In the genomic region with DNA sequence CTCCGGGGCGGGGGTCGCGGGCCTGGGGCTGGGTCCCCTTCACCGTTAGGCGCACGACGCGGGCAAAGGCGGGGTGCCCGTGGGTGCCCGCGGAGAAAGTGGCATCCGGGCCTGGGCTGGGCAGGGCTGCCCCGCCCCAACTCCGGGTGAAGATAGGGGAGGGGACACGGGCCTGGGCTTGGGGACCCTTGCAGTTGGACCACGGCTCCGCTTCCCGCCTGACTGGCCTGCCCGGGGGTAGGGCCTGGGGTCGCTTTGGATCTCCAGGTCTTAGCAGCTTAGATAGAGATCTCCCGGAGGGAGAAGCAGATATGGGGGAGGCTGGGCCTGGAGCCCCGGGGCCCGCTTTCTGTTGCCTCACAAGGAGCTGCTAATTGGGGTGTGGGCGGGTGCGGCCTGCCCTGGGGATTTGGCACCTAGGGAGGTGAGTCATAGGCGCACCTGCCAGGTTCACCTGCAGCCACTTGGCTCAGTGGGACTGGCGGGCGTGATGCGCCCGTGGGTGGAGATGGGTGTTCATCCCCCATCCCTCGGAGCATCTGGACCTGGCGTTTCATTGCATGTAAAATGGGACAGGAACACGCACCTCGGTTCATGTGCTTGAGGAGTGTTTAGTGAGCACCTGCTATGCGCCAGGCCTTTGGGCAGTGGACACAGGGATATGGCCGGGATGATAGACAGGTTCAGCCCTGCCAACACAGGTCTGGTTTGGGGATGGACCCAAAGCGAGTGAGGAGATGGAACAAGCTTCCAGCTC, we compare ENCODE assay signal across 8 cellular contexts. TPM values are rescaled to one million over a fixed set of nuclear protein-coding genes. Genes with fewer than 3 reads are reported as not detected.
DNase-seq lines count a peak whose midpoint lies in the region; ATAC-seq and TF ChIP-seq lines count a peak whose summit lies in the region.

No MANE protein-coding gene starts in this region.

- CTCF ChIA-PET in activated CD8-positive, alpha-beta T cell treated with anti-CD3 and anti-CD28 coated beads, Interleukin-2, amount 10 ng/mL, durations not matched to agents 7 days and 5 days (lab: Charles Lee) = interaction anchor here (0.6 to 1.7 kb wide), 7 partner anchors 10 to 139 kb away, joined by 3 to 7 read pairs (median 3); a partner anchor contains a TSS

- TF ChIP-seq CTCF in epithelial cell of proximal tubule (conservative IDR thresholded peaks at IDR 0.05; ENCODE audit: low read depth, low read length) = no peak
- TF ChIP-seq CTCF in osteocyte (IDR thresholded peaks at IDR 0.05) = no peak

- H3K36me3 Mint-ChIP-seq in activated CD8-positive, alpha-beta T cell treated with anti-CD3 and anti-CD28 coated beads, Interleukin-2, amount 10 ng/mL, durations not matched to agents 7 days and 5 days (ENCODE audit: low read depth) = peaks cover 24% of the 10 kb centered on the region
- H3K36me3 Mint-ChIP-seq in osteocyte (ENCODE audit: unreplicated experiment) = peaks cover 7% of the 10 kb centered on the region

- peak overlapping the region; percentile 77 for H3K27ac Mint-ChIP-seq in activated CD8-positive, alpha-beta T cell treated with anti-CD3 and anti-CD28 coated beads, Interleukin-2, amount 10 ng/mL, durations not matched to agents 7 days and 5 days
- H3K27ac Mint-ChIP-seq in osteocyte (ENCODE audit: unreplicated experiment) = peak overlapping the region; percentile 74

- H3K4me3 ChIP-seq in epithelial cell of proximal tubule (ENCODE audit: low read depth, low read length) = peak overlapping the region; percentile 95

- ATAC-seq in activated CD8-positive, alpha-beta T cell treated with anti-CD3 and anti-CD28 coated beads, Interleukin-2, amount 10 ng/mL, durations not matched to agents 7 days and 5 days = peak; percentile 66
- no peak for ATAC-seq in HG02884 (IDR thresholded peaks at IDR 0.05; ENCODE audit: unreplicated experiment)

- peak; percentile 76 for DNase-seq in DMS53 (lab: John Stamatoyannopoulos, UW)
- no peak for DNase-seq in DMS53 treated with DMSO at 0.1 percent for 48 hours (lab: John Stamatoyannopoulos, UW; ENCODE audit: unreplicated experiment)
- peak; percentile 49 for DNase-seq in HPDE6-E6E7 (ENCODE audit: extremely low spot score)
- DNase-seq in activated CD8-positive, alpha-beta T cell treated with anti-CD3 and anti-CD28 coated beads, Interleukin-2, amount 10 ng/mL, durations not matched to agents 7 days and 5 days = peak; percentile 27
- DNase-seq in epithelial cell of proximal tubule (ENCODE audit: low read depth) = no peak
- no peak for DNase-seq in osteocyte (ENCODE audit: extremely low spot score, unreplicated experiment)
- no peak for DNase-seq in HuH-7 (ENCODE audit: low spot score)

- H3K27me3 Mint-ChIP-seq in activated CD8-positive, alpha-beta T cell treated with anti-CD3 and anti-CD28 coated beads, Interleukin-2, amount 10 ng/mL, durations not matched to agents 7 days and 5 days (ENCODE audit: low read depth) = no peaks in the 10 kb centered on the region
- no peaks in the 10 kb centered on the region for H3K27me3 Mint-ChIP-seq in osteocyte (ENCODE audit: unreplicated experiment)

- H3K4me3 Mint-ChIP-seq in activated CD8-positive, alpha-beta T cell treated with anti-CD3 and anti-CD28 coated beads, Interleukin-2, amount 10 ng/mL, durations not matched to agents 7 days and 5 days = peak overlapping the region; percentile 80
- H3K4me3 Mint-ChIP-seq in osteocyte (ENCODE audit: unreplicated experiment) = peak overlapping the region; percentile 80

- POLR2A ChIA-PET in activated CD8-positive, alpha-beta T cell treated with anti-CD3 and anti-CD28 coated beads, Interleukin-2, amount 10 ng/mL, durations not matched to agents 7 days and 5 days (lab: Charles Lee) = interaction anchor here (0.6 to 2.2 kb wide), 4 partner anchors 31 to 879 kb away, joined by 3 to 9 read pairs (median 4); a partner anchor contains a TSS

- H3K9me3 Mint-ChIP-seq in activated CD8-positive, alpha-beta T cell treated with anti-CD3 and anti-CD28 coated beads, Interleukin-2, amount 10 ng/mL, durations not matched to agents 7 days and 5 days (ENCODE audit: insufficient read depth) = no peaks in the 10 kb centered on the region
- H3K9me3 Mint-ChIP-seq in osteocyte (ENCODE audit: unreplicated experiment) = no peaks in the 10 kb centered on the region

- H3K4me1 Mint-ChIP-seq in activated CD8-positive, alpha-beta T cell treated with anti-CD3 and anti-CD28 coated beads, Interleukin-2, amount 10 ng/mL, durations not matched to agents 7 days and 5 days (ENCODE audit: low read depth) = peaks cover 40% of the 10 kb centered on the region
- peaks cover 31% of the 10 kb centered on the region for H3K4me1 Mint-ChIP-seq in osteocyte (ENCODE audit: unreplicated experiment)

RNA-seq across cellular contexts. Expression of a gene that starts 0.6 kb away (rescaled TPM):
- total RNA-seq in activated CD8-positive, alpha-beta T cell treated with anti-CD3 and anti-CD28 coated beads, Interleukin-2, amount 10 ng/mL, durations not matched to agents 7 days and 5 days = 10 to 100 TPM; 79.0 to 83.8 TPM
- total RNA-seq in epithelial cell of proximal tubule (48.8 and 50.6 TPM in 2 replicates), osteocyte (56.5 and 63.1 TPM in 2 replicates)

RNA-seq across cellular contexts. Expression of a gene that starts 31.4 kb away (rescaled TPM):
- total RNA-seq in activated CD8-positive, alpha-beta T cell treated with anti-CD3 and anti-CD28 coated beads, Interleukin-2, amount 10 ng/mL, durations not matched to agents 7 days and 5 days = 10 to 100 TPM; 55.0 to 58.1 TPM
- total RNA-seq in epithelial cell of proximal tubule (4.2 and 18.0 TPM in 2 replicates), osteocyte (0.56 and 1.0 TPM in 2 replicates)

RNA-seq across cellular contexts. Expression of a gene that starts 31.8 kb away (rescaled TPM):
- under 1 TPM; 0.03 TPM for total RNA-seq in activated CD8-positive, alpha-beta T cell treated with anti-CD3 and anti-CD28 coated beads, Interleukin-2, amount 10 ng/mL, durations not matched to agents 7 days and 5 days
- total RNA-seq in epithelial cell of proximal tubule = 0.06 TPM in 1 of 2 replicates, not detected in the other
- 1.3 and 1.6 TPM in 2 replicates for total RNA-seq in osteocyte

Comparison
In these comparisons a context has a peak if more than half of its experiments do, and no peak if none do; other contexts are left out.
1. DNase-seq: peak in DMS53 (single experiment), HPDE6-E6E7 (single experiment) and activated CD8-positive, alpha-beta T cell treated with anti-CD3 and anti-CD28 coated beads, Interleukin-2, amount 10 ng/mL, durations not matched to agents 7 days and 5 days (single experiment); none in DMS53 treated with DMSO at 0.1 percent for 48 hours (single experiment), epithelial cell of proximal tubule (single experiment), osteocyte (single experiment) and HuH-7 (single experiment).